In the genomic region with DNA sequence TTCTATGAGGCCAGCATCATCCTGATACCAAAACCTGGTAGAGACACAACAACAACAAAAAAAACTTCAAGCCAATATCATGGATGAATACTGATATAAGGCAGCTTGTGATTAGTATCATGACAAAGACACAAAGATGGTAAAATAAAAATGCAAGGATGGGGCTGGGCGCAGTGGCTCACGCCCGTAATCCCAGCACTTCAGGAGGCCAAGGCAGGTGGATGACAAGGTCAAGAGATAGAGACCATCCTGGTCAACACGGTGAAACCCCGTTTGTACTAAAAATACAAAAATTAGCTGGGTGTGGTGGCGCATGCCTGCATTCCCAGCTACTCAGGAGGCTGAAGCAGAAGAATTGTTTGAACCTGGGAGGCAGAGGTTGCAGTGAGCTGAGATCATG, we compare ENCODE assay signal across 7 cellular contexts.
A peak's percentile ranks its signal among the peaks of the same experiment; 100 is the strongest.
DNase-seq lines count a peak whose midpoint lies in the region; ATAC-seq and TF ChIP-seq lines count a peak whose summit lies in the region.
"Not testable (repeated sequence)": the region's sequence is repeated elsewhere in the genome, so short reads cannot be mapped to it uniquely, and the experiment has no call there.

No MANE protein-coding gene starts in this region.

- not testable (repeated sequence) for ATAC-seq in sciatic nerve

- H3K27me3 ChIP-seq in Caco-2 (replicated peaks; ENCODE audit: control insufficient read depth, insufficient read depth, low read length); spleen (replicated peaks in 1 of 7): not testable (repeated sequence)

- H3K4me3 Mint-ChIP-seq in CD14-positive monocyte; Caco-2 (ENCODE audit: unreplicated experiment); osteocyte (ENCODE audit: unreplicated experiment): not testable (repeated sequence)

- 40 to 83% (median 61%) methylated on average over 2 to 5 of the region's 6 CpGs; no CpG with 5 or more reads in 1 of the 5 donors for WGBS in spleen, 5 donors

- POLR2A ChIA-PET in Caco-2 (lab: Charles Lee) = not testable (repeated sequence)

- DNase-seq in CD14-positive monocyte (ENCODE audit: low spot score) = peak; percentile 5
- DNase-seq in Caco-2 = not testable (repeated sequence)
- DNase-seq in activated CD8-positive, alpha-beta memory T cell treated with anti-CD3 and anti-CD28 coated beads, Interleukin-2, amount 50 U/mL, for 48 hours = peak; percentile 46
- peak; percentile 84 for DNase-seq in osteocyte (ENCODE audit: extremely low spot score, unreplicated experiment)
- DNase-seq in posterior vena cava (ENCODE audit: low spot score) = peak; percentile 59
- DNase-seq in sciatic nerve (ENCODE audit: low spot score) = peak; percentile 28
- peak; percentile 69 for DNase-seq in spleen

- intact Hi-C loops in CD14-positive monocyte (cut with micrococcal nuclease); Caco-2 (cut with micrococcal nuclease; ENCODE audit: unreplicated experiment); posterior vena cava (cut with DNase I); sciatic nerve (cut with DNase I); spleen (cut with DNase I; ENCODE audit: low total_unique reads): not testable (repeated sequence)

- H3K4me1 ChIP-seq in Caco-2, spleen: not testable (repeated sequence)

- not testable (repeated sequence) for BruUV-seq in Caco-2 (replicated peaks; lab: Mats Ljungman, UMichigan)

- H3K36me3 ChIP-seq in Caco-2 (ENCODE audit: control insufficient read depth, insufficient read depth, low read length); spleen: not testable (repeated sequence)

- not testable (repeated sequence) for H3K9me3 ChIP-seq in Caco-2, spleen

- CTCF ChIA-PET in Caco-2 (lab: Charles Lee) = not testable (repeated sequence)

- H3K27ac Mint-ChIP-seq in CD14-positive monocyte; osteocyte (ENCODE audit: unreplicated experiment): not testable (repeated sequence)
- peak overlapping the region; percentile 54 for H3K27ac Mint-ChIP-seq in Caco-2 (ENCODE audit: unreplicated experiment)

- not testable (repeated sequence) for H3K27me3 Mint-ChIP-seq in CD14-positive monocyte (ENCODE audit: low read depth in 3 of 3); Caco-2 (ENCODE audit: insufficient read depth, unreplicated experiment); osteocyte (ENCODE audit: unreplicated experiment)

- H3K9me3 Mint-ChIP-seq in CD14-positive monocyte (peaks cover 0 to 15% (median 3%) of the 10 kb centered on the region in 7 donors), osteocyte (ENCODE audit: unreplicated experiment) (peaks cover 26% of the 10 kb centered on the region)
- not testable (repeated sequence) for H3K9me3 Mint-ChIP-seq in Caco-2 (ENCODE audit: unreplicated experiment)

- TF ChIP-seq CTCF in CD14-positive monocyte (IDR thresholded peaks at IDR 0.05); Caco-2 (IDR thresholded peaks at IDR 0.05; ENCODE audit: insufficient read depth in 1 of 2, low read depth in 1 of 2, low read length in 1 of 2, severe bottlenecking in 1 of 2, unreplicated experiment in 1 of 2); osteocyte (IDR thresholded peaks at IDR 0.05); spleen (IDR thresholded peaks at IDR 0.05 in 8 of 11, conservative IDR thresholded peaks at IDR 0.05 in 3 of 11): not testable (repeated sequence)

- not testable (repeated sequence) for H3K27ac ChIP-seq in spleen

- not testable (repeated sequence) for H3K4me1 Mint-ChIP-seq in CD14-positive monocyte; Caco-2 (ENCODE audit: low read depth, unreplicated experiment); osteocyte (ENCODE audit: unreplicated experiment)

- H3K36me3 Mint-ChIP-seq in CD14-positive monocyte; Caco-2 (ENCODE audit: insufficient read depth, unreplicated experiment); osteocyte (ENCODE audit: unreplicated experiment): not testable (repeated sequence)

- not testable (repeated sequence) for H3K4me3 ChIP-seq in Caco-2 (ENCODE audit: low read depth, low read length); spleen

- TF ChIP-seq POLR2A in spleen (IDR thresholded peaks at IDR 0.05) = not testable (repeated sequence)
